ENCODE assay signal across 11 cellular contexts in genomic region chr1:201546093-201546492, GRCh38.
A peak's percentile ranks its signal among the peaks of the same experiment; 100 is the strongest.
DNase-seq lines count a peak whose midpoint lies in the region; ATAC-seq and TF ChIP-seq lines count a peak whose summit lies in the region.
"Had no signal": no experiment of that assay in that cellular context is flagged by ENCODE, and none has a peak within 500 bp of the region (broad histone marks: within the 10 kb centered on the region; RNA-seq: fewer than 3 reads in every experiment).

No MANE protein-coding gene starts in this region.

- H3K27me3 Mint-ChIP-seq in effector memory CD8-positive, alpha-beta T cell: peaks cover 28 to 42% of the 10 kb centered on the region in 2 donors

- H3K9me3 ChIP-seq in HEK293 (ENCODE audit: control insufficient read depth, insufficient read depth, low read depth, low read length): no peaks in the 10 kb centered on the region
- H3K9me3 ChIP-seq: breast epithelium, heart left ventricle had no signal

- H3K27ac Mint-ChIP-seq in effector memory CD8-positive, alpha-beta T cell: no peak overlapping the region

- POLR2A ChIA-PET in HEK293 (lab: Yijun Ruan, JAX): no interaction called here

- H3K4me1 Mint-ChIP-seq in effector memory CD8-positive, alpha-beta T cell (ENCODE audit: low read depth in 2 of 2): peaks cover 0 to 4% of the 10 kb centered on the region in 2 donors

- no peak overlapping the region for H3K27ac ChIP-seq in HEK293 (ENCODE audit: extremely low read depth, low read depth, low read length)
- H3K27ac ChIP-seq: heart left ventricle had no signal

- CTCF ChIA-PET in HEK293 (lab: Yijun Ruan, JAX): interaction anchor here (1.0 to 1.4 kb wide), 3 partner anchors 13 to 15 kb away, joined by 3 to 5 read pairs (median 5); no protein-coding TSS in a partner anchor

- no peaks in the 10 kb centered on the region for H3K4me1 ChIP-seq in HEK293 (ENCODE audit: control insufficient read depth, insufficient read depth, low read length)

- peaks cover 3% of the 10 kb centered on the region for H3K36me3 Mint-ChIP-seq in effector memory CD8-positive, alpha-beta T cell (ENCODE audit: insufficient read depth)

- no peak overlapping the region for H3K4me3 Mint-ChIP-seq in effector memory CD8-positive, alpha-beta T cell

- peak; percentile 51 for TF ChIP-seq CTCF in HEK293 (tag by site-specific recombination; IDR thresholded peaks at IDR 0.05)

- no peak for ATAC-seq in GM21825 (IDR thresholded peaks at IDR 0.05; ENCODE audit: unreplicated experiment)
- no peak for ATAC-seq in effector memory CD8-positive, alpha-beta T cell (replicated peaks)

- DNase-seq in COLO668 (lab: John Stamatoyannopoulos, UW; ENCODE audit: unreplicated experiment): peak; percentile 32
- peak; percentile 54 for DNase-seq in RPMI8226
- peak; percentile 63 for DNase-seq in left kidney (ENCODE audit: low read depth, low spot score)
- DNase-seq in COLO829 (ENCODE audit: low spot score): no peak
- DNase-seq in hippocampal formation (lab: John Stamatoyannopoulos, UW): no peak
- no peak for DNase-seq in effector memory CD8-positive, alpha-beta T cell
- DNase-seq: heart left ventricle, occipital lobe had no signal

- H3K9me3 Mint-ChIP-seq in effector memory CD8-positive, alpha-beta T cell: no peaks in the 10 kb centered on the region

- H3K4me3 ChIP-seq in HEK293 (ENCODE audit: low read depth, low read length): no peak overlapping the region
- H3K4me3 ChIP-seq: breast epithelium, heart left ventricle had no signal

- no peaks in the 10 kb centered on the region for H3K36me3 ChIP-seq in HEK293 (ENCODE audit: control insufficient read depth in 2 of 2, insufficient read depth in 1 of 2, low read length in 2 of 2)
- H3K36me3 ChIP-seq: breast epithelium, heart left ventricle had no signal

TF ChIP-seq in HEK293, 187 proteins besides CTCF, POLR2A, EP300 and RAD21:
- TF ChIP-seq ZBTB20 (tag by site-specific recombination; IDR thresholded peaks at IDR 0.05) (peak; percentile 68), PRDM10 (tag by site-specific recombination; IDR thresholded peaks at IDR 0.05) (0 out of 2 replicates have a peak, but pooled peaks have one; percentile 21), ZNF658 (tag by site-specific recombination; IDR thresholded peaks at IDR 0.05) (no peak), ZNF600 (tag by site-specific recombination; IDR thresholded peaks at IDR 0.05) (peak; percentile 80)

Comparison
In these comparisons a context has a peak if more than half of its experiments do, and no peak if none do; other contexts are left out.
1. DNase-seq: peak in COLO668 (single experiment), RPMI8226 (single experiment) and left kidney (single experiment); none in COLO829 (single experiment), hippocampal formation (0 of 2) and effector memory CD8-positive, alpha-beta T cell (0 of 3).